1 cellular context compared by ENCODE assay signal in the genomic region with DNA sequence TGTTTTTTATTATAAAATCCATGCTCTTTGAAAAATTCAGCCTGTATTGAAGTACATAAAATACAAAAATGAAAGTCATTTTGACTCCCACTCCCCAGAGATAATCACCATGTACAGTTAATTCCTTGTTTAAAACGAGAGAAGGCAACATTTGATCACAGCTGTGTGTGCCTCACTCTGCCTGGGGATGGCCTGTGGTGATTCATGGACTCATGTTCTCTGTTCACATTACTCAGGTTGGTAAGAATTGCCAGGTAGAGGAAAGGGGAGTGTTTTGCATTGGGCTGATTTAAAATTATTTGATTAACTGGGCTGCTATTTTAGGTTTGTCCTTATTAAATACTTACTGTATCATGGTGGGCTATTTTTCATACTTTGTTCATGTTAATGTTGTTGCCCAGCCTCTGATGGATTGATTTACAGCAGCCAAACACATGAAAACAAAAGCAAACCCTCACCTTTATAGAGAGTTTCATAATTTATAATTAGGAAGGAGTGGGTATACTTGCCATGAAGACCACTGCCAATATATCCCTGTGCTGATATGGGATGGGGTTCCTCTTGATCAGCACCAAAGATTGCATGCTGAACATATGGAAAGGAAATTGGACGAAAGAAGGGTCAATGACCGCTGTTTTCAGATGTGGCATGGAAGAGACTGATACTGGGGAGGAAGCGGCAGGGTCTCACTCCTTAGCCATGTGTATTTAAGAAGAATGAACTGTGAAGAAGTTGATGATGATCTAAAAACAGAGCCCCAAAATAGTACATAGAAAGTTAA.
A peak's percentile ranks its signal among the peaks of the same experiment; 100 is the strongest.
TF ChIP-seq lines count a peak whose summit lies in the region.

No MANE protein-coding gene starts in this region.

TF ChIP-seq in GM12878, 131 proteins besides CTCF, POLR2A, EP300 and RAD21:
- TF ChIP-seq ZNF622 (IDR thresholded peaks at IDR 0.05) = no peak
- TF ChIP-seq BMI1 (IDR thresholded peaks at IDR 0.05; ENCODE audit: borderline replicate concordance) = peak; percentile 12; the same call in 1 of the 2 replicates
- TF ChIP-seq CBFB (IDR thresholded peaks at IDR 0.05; ENCODE audit: low read depth) = no peak
TF ChIP-seq in GM12878: peak in this region for 1.
